ENCODE assay signal across 9 cellular contexts in the genomic region with DNA sequence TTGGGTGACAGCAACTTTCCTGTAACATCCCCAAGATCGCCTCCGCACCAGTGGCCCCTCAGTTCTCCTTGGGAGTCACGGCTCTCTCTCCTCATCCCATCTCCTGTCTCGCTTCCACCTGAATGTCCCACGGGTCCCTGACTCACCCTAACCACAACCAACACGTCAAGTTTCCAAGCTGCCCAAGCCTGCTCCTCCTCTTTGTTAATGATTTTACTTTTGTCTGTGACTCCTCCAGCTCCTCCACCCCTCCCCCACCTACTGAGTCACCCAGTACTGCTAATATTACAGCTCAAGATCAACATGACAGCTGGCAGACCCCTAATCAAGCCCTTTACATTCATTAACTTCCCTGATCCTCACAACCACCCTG. TPM values are rescaled to one million over a fixed set of nuclear protein-coding genes. Genes with fewer than 3 reads are reported as not detected.
DNase-seq lines count a peak whose midpoint lies in the region; ATAC-seq, FAIRE-seq and TF ChIP-seq lines count a peak whose summit lies in the region.
"Had no signal": no experiment of that assay in that cellular context is flagged by ENCODE, and none has a peak within 500 bp of the region (broad histone marks: within the 10 kb centered on the region; RNA-seq: fewer than 3 reads in every experiment).

No MANE protein-coding gene starts in this region.

- H3K36me3 ChIP-seq in SK-N-SH (replicated peaks in 1 of 2; ENCODE audit: control insufficient read depth in 1 of 2, insufficient read depth in 2 of 2, low read length in 1 of 2) (no peaks in the 10 kb centered on the region), tibial nerve (peaks cover 0 to 30% (median 0%) of the 10 kb centered on the region in 3 donors)

- H3K9me3 ChIP-seq in SK-N-SH, result no peaks in the 10 kb centered on the region
- no peaks in the 10 kb centered on the region for H3K9me3 ChIP-seq in tibial nerve

- H3K27me3 ChIP-seq in SK-N-SH (ENCODE audit: insufficient read depth) (no peaks in the 10 kb centered on the region), tibial nerve (no peaks in the 10 kb centered on the region)

- no peaks in the 10 kb centered on the region for H3K9me2 ChIP-seq in SK-N-SH

- peak overlapping the region in 1 of 2 experiments; percentile 58; a peak in 2 of 4 replicates for H3K27ac ChIP-seq in SK-N-SH (ENCODE audit: low read depth in 2 of 2, low read length in 1 of 2)
- no peak overlapping the region for H3K27ac ChIP-seq in tibial nerve
- H3K27ac ChIP-seq: KMS-11 had no signal

- FAIRE-seq in GM19239 (lab: Jason Lieb, UNC), result peak; percentile 14

- H3F3A ChIP-seq in SK-N-SH (replicated peaks; ENCODE audit: insufficient read depth), result peaks cover 10% of the 10 kb centered on the region

- no peak for ATAC-seq in HG03097 (IDR thresholded peaks at IDR 0.05; ENCODE audit: low FRiP score, unreplicated experiment)

- DNase-seq in GM19239 (ENCODE audit: insufficient read length, low spot score) (no peak), SK-N-SH (no peak), epithelial cell of esophagus (ENCODE audit: low read depth) (peak; percentile 100), mesenteric fat pad (ENCODE audit: low spot score) (no peak), tibial nerve (ENCODE audit: low spot score in 2 of 2) (no peak), 8988T (no peak)
- peak; percentile 35 to 50 (median 43) for DNase-seq in stimulated activated CD4-positive, alpha-beta T cell treated with anti-CD3 and anti-CD28 coated beads, Interleukin-12 subunit alpha, Interleukin-12 subunit beta, amount 100 ng/mL, for 48 hours (ENCODE audit: low read depth in 2 of 3, low spot score in 1 of 3)

- no peak overlapping the region for H3K9ac ChIP-seq in SK-N-SH
- H3K9ac ChIP-seq: KMS-11 had no signal

- no peaks in the 10 kb centered on the region for H4K20me1 ChIP-seq in SK-N-SH (ENCODE audit: insufficient read depth)

- WGBS in SK-N-SH (ENCODE audit: low lambda C conversion rate), result 36% methylated on average over 6 of the region's 6 CpGs
- 67 to 79% methylated on average over 6 of the region's 6 CpGs for WGBS in tibial nerve, 2 donors

- no peak for TF ChIP-seq POLR2A in tibial nerve (IDR thresholded peaks at IDR 0.05)

- TF ChIP-seq CTCF in SK-N-SH (IDR thresholded peaks at IDR 0.05) (no peak), epithelial cell of esophagus (IDR thresholded peaks at IDR 0.05; ENCODE audit: insufficient read depth, low read depth, low read length, missing control alignments) (no peak), tibial nerve (IDR thresholded peaks at IDR 0.05) (no peak)

- no peak overlapping the region; the same call in 1 of the 2 replicates for H2AFZ ChIP-seq in SK-N-SH (ENCODE audit: low read depth)

- CTCF ChIA-PET in SK-N-SH (lab: Yijun Ruan, JAX), result no interaction called here

- H3K4me3 ChIP-seq in SK-N-SH (ENCODE audit: low read depth in 2 of 2, low read length in 1 of 2), result no peak overlapping the region
- peak overlapping the region; percentile 4 for H3K4me3 ChIP-seq in epithelial cell of esophagus (ENCODE audit: low read length)
- H3K4me3 ChIP-seq in tibial nerve, result no peak overlapping the region

- TF ChIP-seq RAD21 in SK-N-SH (IDR thresholded peaks at IDR 0.05; ENCODE audit: low read length), result no peak

- TF ChIP-seq EP300 in SK-N-SH (IDR thresholded peaks at IDR 0.05; ENCODE audit: borderline replicate concordance in 1 of 2, low read depth in 1 of 2, low read length in 1 of 2), result peak in 1 of 2 experiments; percentile 17; a peak in 1 of 4 replicates
- no peak for TF ChIP-seq EP300 in tibial nerve (IDR thresholded peaks at IDR 0.05)

- POLR2A ChIA-PET in SK-N-SH (lab: Yijun Ruan, JAX), result no interaction called here

- peaks cover 13 to 23% of the 10 kb centered on the region in 2 experiments; a peak in 3 of 4 replicates for H3K4me1 ChIP-seq in SK-N-SH (ENCODE audit: control insufficient read depth in 1 of 2, insufficient read depth in 2 of 2, low read depth in 1 of 2, low read length in 1 of 2)
- H3K4me1 ChIP-seq in tibial nerve, result peaks cover 0 to 15% (median 0%) of the 10 kb centered on the region in 4 donors

- no peaks in the 10 kb centered on the region for H3K79me2 ChIP-seq in SK-N-SH (ENCODE audit: insufficient read depth)

- peak overlapping the region; percentile 54 for H3K4me2 ChIP-seq in SK-N-SH
- H3K4me2 ChIP-seq: KMS-11 had no signal

TF ChIP-seq in SK-N-SH, 30 proteins besides CTCF, POLR2A, EP300 and RAD21:
- no peak for TF ChIP-seq FOXJ3 (CRISPR knock-in tag; IDR thresholded peaks at IDR 0.05)
- TF ChIP-seq PBX3 (IDR thresholded peaks at IDR 0.05), result peak; percentile 47; the same call in 1 of the 2 replicates
- TF ChIP-seq TCF12 (IDR thresholded peaks at IDR 0.05), result peak; percentile 47; the same call in 1 of the 2 replicates
- peak; percentile 79 for TF ChIP-seq FOSL2 (IDR thresholded peaks at IDR 0.05; ENCODE audit: borderline replicate concordance, low read depth)
- no peak; the same call in 1 of the 2 replicates for TF ChIP-seq POLR2AphosphoS5 (IDR thresholded peaks at IDR 0.05; ENCODE audit: low read depth, low read length)

RNA-seq across cellular contexts. Expression of gene BDH1, which starts 39.3 kb away (rescaled TPM):
- 19.7 and 19.8 TPM in 2 replicates for polyA plus RNA-seq in SK-N-SH (2012; rRNA removed)
- polyA plus RNA-seq in SK-N-SH (2012; cell fraction: cytosol; rRNA removed), result 11.1 and 16.2 TPM in 2 replicates
- polyA plus RNA-seq in SK-N-SH (2012; cell fraction: nucleus; rRNA removed), result 52.5 and 53.5 TPM in 2 replicates
- total RNA-seq in mesenteric fat pad, result 4.6 TPM
- 10 to 100 TPM; 15.1 to 24.3 (median 18.7) TPM for total RNA-seq in tibial nerve

Comparison
In these comparisons a context has a peak if more than half of its experiments do, and no peak if none do; other contexts are left out.
1. DNase-seq: peak in epithelial cell of esophagus (single experiment) and stimulated activated CD4-positive, alpha-beta T cell treated with anti-CD3 and anti-CD28 coated beads, Interleukin-12 subunit alpha, Interleukin-12 subunit beta, amount 100 ng/mL, for 48 hours (3 of 3); none in GM19239 (single experiment), SK-N-SH (single experiment), mesenteric fat pad (single experiment), tibial nerve (0 of 2) and 8988T (single experiment).